15 cellular contexts compared by ENCODE assay signal in the genomic region with DNA sequence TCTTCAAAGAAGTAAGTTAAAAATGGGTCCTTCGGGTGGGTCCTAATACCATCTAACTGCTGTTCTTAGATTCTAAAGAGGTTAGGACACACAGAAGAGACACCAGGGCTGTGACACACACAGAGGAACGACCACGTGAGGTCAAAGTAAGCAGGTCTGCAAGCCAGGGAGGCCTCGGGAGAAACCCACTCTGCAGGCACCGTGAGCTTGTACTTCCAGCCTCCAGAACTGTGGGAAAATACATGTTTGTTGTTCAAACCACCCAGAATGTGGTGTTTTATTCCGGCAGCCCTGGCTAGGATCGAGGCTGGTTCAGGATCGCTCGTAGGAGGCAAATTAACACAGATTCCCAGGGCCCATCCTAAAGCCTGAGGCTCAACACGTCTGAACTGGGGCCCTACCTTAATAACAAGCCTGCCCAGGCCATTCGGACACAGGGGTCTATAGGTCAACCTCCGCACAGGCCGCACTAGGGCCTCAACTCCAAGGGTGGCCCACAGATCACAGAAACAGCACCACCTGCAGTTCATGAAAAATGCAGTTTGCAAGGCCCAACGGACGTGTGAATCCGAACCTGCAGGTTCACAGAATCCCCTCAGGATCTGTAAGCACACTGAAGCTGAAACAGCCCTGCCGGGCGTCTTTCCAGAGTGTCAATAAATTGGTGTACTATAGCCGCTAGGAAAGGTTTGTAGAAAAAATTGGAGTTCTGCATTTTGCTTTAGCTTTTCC. TPM values are rescaled to one million over a fixed set of nuclear protein-coding genes. Genes with fewer than 3 reads are reported as not detected.
DNase-seq lines count a peak whose midpoint lies in the region; ATAC-seq, FAIRE-seq and TF ChIP-seq lines count a peak whose summit lies in the region.
"Had no signal": no experiment of that assay in that cellular context is flagged by ENCODE, and none has a peak within 500 bp of the region (broad histone marks: within the 10 kb centered on the region; RNA-seq: fewer than 3 reads in every experiment).

No MANE protein-coding gene starts in this region.

- H3K23ac ChIP-seq in H1 (ENCODE audit: insufficient read length): no peak overlapping the region

- H4K20me1 ChIP-seq in PC-3 (ENCODE audit: low read length) (peaks cover 18% of the 10 kb centered on the region), H1 (replicated peaks in 1 of 2; ENCODE audit: control insufficient read depth in 1 of 2, insufficient read depth in 2 of 2, low read length in 2 of 2) (peaks cover 2 to 7% of the 10 kb centered on the region in 2 experiments)

- no peaks in the 10 kb centered on the region for H3K27me3 Mint-ChIP-seq in progenitor cell of endocrine pancreas
- H3K27me3 Mint-ChIP-seq: CD8-positive, alpha-beta memory T cell had no signal

- no peak for FAIRE-seq in H1 (lab: Jason Lieb, UNC)

- no peak for TF ChIP-seq EP300 in H1 (IDR thresholded peaks at IDR 0.05; ENCODE audit: borderline replicate concordance in 1 of 2, low read depth in 2 of 2, low read length in 2 of 2)

- H3K4me3 ChIP-seq in HEK293 (ENCODE audit: low read depth, low read length) (no peak overlapping the region), PC-3 (ENCODE audit: low read length) (no peak overlapping the region), H1 (ENCODE audit: extremely low read depth in 1 of 4, insufficient read depth in 2 of 4, low read depth in 3 of 4, low read length in 4 of 4) (no peak overlapping the region)
- H3K4me3 ChIP-seq: SJSA1 had no signal

- H3K4me1 Mint-ChIP-seq in progenitor cell of endocrine pancreas (ENCODE audit: low read depth): no peaks in the 10 kb centered on the region

- H3K27ac ChIP-seq in HEK293 (ENCODE audit: extremely low read depth, low read depth, low read length) (no peak overlapping the region), PC-3 (ENCODE audit: low read length) (no peak overlapping the region), H1 (ENCODE audit: low read depth, low read length) (no peak overlapping the region)
- H3K27ac ChIP-seq: KMS-11, SJSA1 had no signal

- H3K4me1 ChIP-seq in HEK293 (ENCODE audit: control insufficient read depth, insufficient read depth, low read length) (no peaks in the 10 kb centered on the region), PC-3 (ENCODE audit: insufficient read depth, low read length) (peaks cover 9% of the 10 kb centered on the region), H1 (replicated peaks in 1 of 4; ENCODE audit: control insufficient read depth in 3 of 4, insufficient read depth in 4 of 4, low read length in 3 of 4) (no peaks in the 10 kb centered on the region)
- H3K4me1 ChIP-seq: SJSA1 had no signal

- H4K8ac ChIP-seq in H1 (ENCODE audit: extremely low read depth, insufficient read depth, low read length): no peak overlapping the region

- H3K9ac ChIP-seq in PC-3 (ENCODE audit: low read length): no peak overlapping the region
- H3K9ac ChIP-seq in H1 (replicated peaks in 1 of 4; ENCODE audit: extremely low read depth in 1 of 4, low read depth in 3 of 4, low read length in 3 of 4): no peak overlapping the region
- H3K9ac ChIP-seq: KMS-11 had no signal

- H3K79me1 ChIP-seq in H1 (ENCODE audit: low read depth, low read length): no peaks in the 10 kb centered on the region

- H3K56ac ChIP-seq in H1 (replicated peaks; ENCODE audit: insufficient read length, low read depth, low read length): no peak overlapping the region

- H3K9me3 Mint-ChIP-seq in progenitor cell of endocrine pancreas (ENCODE audit: low read depth): no peaks in the 10 kb centered on the region
- H3K9me3 Mint-ChIP-seq: CD8-positive, alpha-beta memory T cell; HFFc6 had no signal

- H3K27me3 ChIP-seq in PC-3 (ENCODE audit: low read length): no peaks in the 10 kb centered on the region
- no peaks in the 10 kb centered on the region for H3K27me3 ChIP-seq in H1 (replicated peaks in 1 of 4; ENCODE audit: control insufficient read depth in 3 of 4, extremely low read depth in 1 of 4, insufficient read depth in 3 of 4, low read length in 3 of 4)
- H3K27me3 ChIP-seq: SJSA1 had no signal

- peaks cover 28% of the 10 kb centered on the region for H3K36me3 Mint-ChIP-seq in progenitor cell of endocrine pancreas (ENCODE audit: insufficient read depth)

- no peak overlapping the region for H3K4ac ChIP-seq in H1 (replicated peaks; ENCODE audit: insufficient read length, low read depth, low read length)

- no peak overlapping the region for H3K14ac ChIP-seq in H1 (ENCODE audit: insufficient read length)

- no peak overlapping the region for H2BK120ac ChIP-seq in H1 (replicated peaks; ENCODE audit: low read depth, low read length)

- ATAC-seq in PC-3: no peak

- no peak overlapping the region for H2AFZ ChIP-seq in PC-3 (ENCODE audit: low read length)
- H2AFZ ChIP-seq in H1 (ENCODE audit: low read length): no peak overlapping the region

- H2BK5ac ChIP-seq in H1 (ENCODE audit: low read depth, low read length): no peak overlapping the region

- H2AK5ac ChIP-seq in H1 (ENCODE audit: low read depth, low read length): no peak overlapping the region

- no peak for TF ChIP-seq POLR2A in H1 (IDR thresholded peaks at IDR 0.05; ENCODE audit: control extremely low read depth in 1 of 2, low read depth in 2 of 2, low read length in 2 of 2)

- CTCF ChIA-PET in HEK293 (lab: Yijun Ruan, JAX): interaction anchor here (0.6 to 1.4 kb wide), 4 partner anchors 17 to 589 kb away, joined by 3 read pairs; no protein-coding TSS in a partner anchor
- CTCF ChIA-PET in PC-3 (lab: Charles Lee): no interaction called here
- CTCF ChIA-PET in H1 (lab: Charles Lee; ENCODE audit: partially characterized antibody): interaction anchor here (0.5 to 2.9 kb wide), 5 partner anchors 9 to 203 kb away, joined by 3 to 11 read pairs (median 3); no protein-coding TSS in a partner anchor

- H2BK15ac ChIP-seq in H1 (ENCODE audit: low read length): no peak overlapping the region

- no TSS peak for BruUV-seq in PC-3 (replicated peaks; lab: Mats Ljungman, UMichigan)

- H3F3A ChIP-seq in PC-3 (ENCODE audit: low read length, unreplicated experiment): no peaks in the 10 kb centered on the region

- 91% methylated on average over 19 of the region's 19 CpGs; no CpG with 5 or more reads in 1 of the 2 experiments for WGBS in H1 (ENCODE audit: extremely low coverage in 1 of 2, insufficient coverage in 1 of 2, insufficient read length in 1 of 2, insufficient replicate concordance in 2 of 2, low coverage in 1 of 2, low lambda C conversion rate in 2 of 2, missing lambda C conversion rate in 1 of 2), 2 experiments

- H3K79me2 ChIP-seq in PC-3 (ENCODE audit: low read length) (peaks cover 37% of the 10 kb centered on the region), H1 (ENCODE audit: control insufficient read depth in 1 of 2, insufficient read depth in 2 of 2, low read length in 2 of 2) (peaks cover 0 to 9% of the 10 kb centered on the region in 2 experiments; a peak in 2 of 4 replicates)

- no peak overlapping the region for H3K27ac Mint-ChIP-seq in progenitor cell of endocrine pancreas
- H3K27ac Mint-ChIP-seq: HFFc6 had no signal

- H4K5ac ChIP-seq in H1 (ENCODE audit: insufficient read length, low read depth, low read length): no peak overlapping the region

- no peaks in the 10 kb centered on the region for H3K9me2 ChIP-seq in PC-3 (replicated peaks; ENCODE audit: low read length)

- H3K23me2 ChIP-seq in H1 (ENCODE audit: low read depth, low read length): no peaks in the 10 kb centered on the region

- H2BK12ac ChIP-seq in H1 (ENCODE audit: low read depth, low read length): no peak overlapping the region

- H4K91ac ChIP-seq in H1 (replicated peaks; ENCODE audit: insufficient read length, low read length): no peak overlapping the region

- H3K9me3 ChIP-seq in HEK293 (ENCODE audit: control insufficient read depth, insufficient read depth, low read depth, low read length): no peaks in the 10 kb centered on the region
- no peaks in the 10 kb centered on the region for H3K9me3 ChIP-seq in PC-3 (ENCODE audit: low read length)
- no peaks in the 10 kb centered on the region for H3K9me3 ChIP-seq in H1 (ENCODE audit: insufficient read depth in 2 of 2, low read depth in 1 of 2, low read length in 1 of 2)
- H3K9me3 ChIP-seq: SJSA1 had no signal

- H3K36me3 ChIP-seq in HEK293 (ENCODE audit: control insufficient read depth in 2 of 2, insufficient read depth in 1 of 2, low read length in 2 of 2) (peaks cover 68 to 91% of the 10 kb centered on the region in 2 experiments), PC-3 (ENCODE audit: low read depth, low read length) (peaks cover 78% of the 10 kb centered on the region), H1 (ENCODE audit: control insufficient read depth in 2 of 4, insufficient read depth in 4 of 4, low read length in 3 of 4) (peaks cover 7 to 52% (median 39%) of the 10 kb centered on the region in 4 experiments; a peak in 7 of 8 replicates)

- TF ChIP-seq CTCF in HEK293 (tag by site-specific recombination; IDR thresholded peaks at IDR 0.05): no peak
- peak; percentile 51 for TF ChIP-seq CTCF in PC-3 (conservative IDR thresholded peaks at IDR 0.05; ENCODE audit: low read depth, low read length)
- TF ChIP-seq CTCF in H1 (IDR thresholded peaks at IDR 0.05; ENCODE audit: control extremely low read depth in 1 of 3, insufficient read depth in 1 of 3, low read depth in 1 of 3, low read length in 3 of 3): peak in 2 of 3 experiments; percentile 2 to 9; a peak in 1 of 4 replicates
- no peak for TF ChIP-seq CTCF in progenitor cell of endocrine pancreas (IDR thresholded peaks at IDR 0.05; ENCODE audit: unreplicated experiment)

- POLR2A ChIA-PET in HEK293 (lab: Yijun Ruan, JAX): no interaction called here
- POLR2A ChIA-PET in PC-3 (lab: Charles Lee; ENCODE audit: unreplicated experiment): no interaction called here
- POLR2A ChIA-PET in H1 (lab: Charles Lee; ENCODE audit: partially characterized antibody): interaction anchor here (1.1 to 1.5 kb wide), 2 partner anchors 10 to 12 kb away, joined by 3 read pairs; no protein-coding TSS in a partner anchor

- DNase-seq in PC-3: no peak
- DNase-seq in H1 (ENCODE audit: low read depth in 1 of 2, low spot score in 2 of 2): no peak
- DNase-seq in stimulated activated CD8-positive, alpha-beta memory T cell treated with anti-CD3 and anti-CD28 coated beads, Interleukin-4, amount 100 ng/mL, for 48 hours: peak; percentile 14
- no peak for DNase-seq in SW480 (ENCODE audit: low spot score)
- no peak for DNase-seq in progenitor cell of endocrine pancreas (ENCODE audit: low spot score, unreplicated experiment)
- DNase-seq in cortex of kidney (lab: John Stamatoyannopoulos, UW): no peak
- DNase-seq: CD8-positive, alpha-beta memory T cell; HFFc6; NCI-H1417 treated with DMSO at 0.1 percent for 48 hours; NCI-H187 treated with DMSO at 0.1 percent for 48 hours; NCI-H345; NCI-H524 treated with DMSO at 0.1 percent for 48 hours had no signal

- H3K18ac ChIP-seq in H1 (ENCODE audit: extremely low read depth, low read length): no peak overlapping the region

- H3K4me2 ChIP-seq in PC-3 (ENCODE audit: low read length) (no peak overlapping the region), H1 (ENCODE audit: insufficient read depth in 1 of 2, low read depth in 2 of 2, low read length in 2 of 2) (no peak overlapping the region)
- H3K4me2 ChIP-seq: KMS-11 had no signal

- TF ChIP-seq RAD21 in H1 (IDR thresholded peaks at IDR 0.05 in 1 of 2, conservative IDR thresholded peaks at IDR 0.05 in 1 of 2; ENCODE audit: low read depth in 2 of 2, low read length in 2 of 2): peak in 1 of 2 experiments; percentile 14; a peak in 1 of 4 replicates

- intact Hi-C loops in PC-3 (cut with micrococcal nuclease): loop anchor here (10.0 kb wide), 2 partner anchors 374 to 876 kb away; no protein-coding TSS in a partner anchor

- H2BK20ac ChIP-seq in H1 (ENCODE audit: low read length): no peak overlapping the region

- H3K4me3 Mint-ChIP-seq in progenitor cell of endocrine pancreas (ENCODE audit: low read depth): no peak overlapping the region
- H3K4me3 Mint-ChIP-seq: HFFc6 had no signal

RNA-seq across cellular contexts. Expression of gene MED10, which starts 7.1 kb away (rescaled TPM):
- 94.0 and 102 TPM in 2 replicates for total RNA-seq in PC-3 (2014; rRNA removed)
- 20.1 and 22.0 TPM in 2 replicates for total RNA-seq in H1 (2021; fragmentation: NEBNext Ultra II Directional; extraction: Animal tissue kit (Norgen Biotek cat#: 25700))
- 23.2 and 28.3 TPM in 2 replicates for polyA plus RNA-seq in H1 (2011; rRNA removed)
- 31.6 TPM for polyA plus RNA-seq in H1 (2011; cell fraction: cytosol; rRNA removed)
- polyA plus RNA-seq in H1 (2011; cell fraction: nucleus; rRNA removed): 14.9 TPM
- 20.7 to 22.9 TPM (median 21.2 TPM) in 4 replicates for polyA plus RNA-seq in H1 (2012, experiment 1 of 2)
- 17.4 TPM for polyA plus RNA-seq in H1 (2012, experiment 2 of 2)
- 20.8 TPM for polyA plus RNA-seq in H1 (2013, experiment 1 of 2)
- 18.7 TPM for polyA plus RNA-seq in H1 (2013, experiment 2 of 2)
- 2.9 and 3.3 TPM in 2 replicates for polyA minus RNA-seq in H1 (2011; rRNA and poly(A)+ RNA removed)
- polyA minus RNA-seq in H1 (2011; cell fraction: cytosol; rRNA and poly(A)+ RNA removed): 8.4 TPM
- 14.7 TPM for polyA minus RNA-seq in H1 (2011; cell fraction: nucleus; rRNA and poly(A)+ RNA removed)
- total RNA-seq in progenitor cell of endocrine pancreas: 27.1 and 28.7 TPM in 2 replicates

Comparison
In these comparisons a context has a peak if more than half of its experiments do, and no peak if none do; other contexts are left out.
1. CTCF ChIP-seq: peak in PC-3 (single experiment) and H1 (2 of 3); none in HEK293 (single experiment) and progenitor cell of endocrine pancreas (single experiment).
2. Of the 6 proteins assayed by ChIP-seq in both HEK293 and H1: peak only in HEK293: none; only in H1: CTCF; in both: none; in neither: 5.